ENCODE assay signal across 24 cellular contexts in the genomic region with DNA sequence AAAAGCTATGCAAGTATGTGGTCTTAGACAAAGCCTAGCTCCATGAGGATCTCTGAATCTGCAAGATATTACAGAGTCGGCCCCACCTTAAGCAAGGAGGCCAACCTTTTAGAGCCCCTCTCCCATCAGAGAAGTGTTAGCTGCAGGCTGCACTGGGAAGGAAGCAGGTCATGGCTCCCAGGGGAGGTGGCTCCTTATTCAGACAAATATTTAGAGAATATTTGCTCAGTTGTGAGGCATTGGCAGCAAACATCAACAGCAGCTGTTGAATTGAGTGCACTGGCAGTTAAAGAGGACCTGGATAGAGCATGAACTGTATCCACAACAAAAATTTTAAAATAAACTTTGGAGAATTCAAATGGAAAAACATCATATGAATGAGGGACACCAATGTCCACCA. TPM values are rescaled to one million over a fixed set of nuclear protein-coding genes. Genes with fewer than 3 reads are reported as not detected.
DNase-seq lines count a peak whose midpoint lies in the region; FAIRE-seq and TF ChIP-seq lines count a peak whose summit lies in the region.
"Had no signal": no experiment of that assay in that cellular context is flagged by ENCODE, and none has a peak within 500 bp of the region (broad histone marks: within the 10 kb centered on the region; RNA-seq: fewer than 3 reads in every experiment).

No MANE protein-coding gene starts in this region.

- H3K9me3 ChIP-seq in breast epithelium: peaks cover 0 to under 1% of the 10 kb centered on the region in 2 donors
- H3K9me3 ChIP-seq in kidney (ENCODE audit: control insufficient read depth in 1 of 2, low read length in 2 of 2): no peaks in the 10 kb centered on the region
- H3K9me3 ChIP-seq: Caco-2, MG63, Peyer's patch had no signal

- H3K36me3 ChIP-seq in breast epithelium (no peaks in the 10 kb centered on the region), kidney (ENCODE audit: control insufficient read depth in 1 of 2, insufficient read depth in 2 of 2, low read length in 2 of 2) (no peaks in the 10 kb centered on the region)
- H3K36me3 ChIP-seq: MG63, Peyer's patch had no signal

- no peak overlapping the region for H3K9ac ChIP-seq in kidney (ENCODE audit: low read length in 2 of 2)

- no peak overlapping the region for H3K4me3 ChIP-seq in breast epithelium
- no peak overlapping the region for H3K4me3 ChIP-seq in kidney (ENCODE audit: low read length in 2 of 2)
- H3K4me3 ChIP-seq: MG63, Peyer's patch, SK-N-MC had no signal

- H3K27me3 ChIP-seq in breast epithelium: no peaks in the 10 kb centered on the region
- H3K27me3 ChIP-seq: MG63, Peyer's patch had no signal

- H3K27ac ChIP-seq in breast epithelium (no peak overlapping the region), kidney (ENCODE audit: low read depth in 2 of 2, low read length in 2 of 2) (no peak overlapping the region)
- H3K27ac ChIP-seq: Peyer's patch, SK-N-MC had no signal

- no peak for FAIRE-seq in kidney (lab: Jason Lieb, UNC)
- FAIRE-seq: G401.6 had no signal

- intact Hi-C loops in breast epithelium (cut with DNase I; ENCODE audit: low total_unique reads): no loop called here
- intact Hi-C loops in kidney (cut with DNase I): no loop called here

- peak; percentile 83 for DNase-seq in DMS153 treated with DMSO at 0.1 percent for 48 hours (lab: John Stamatoyannopoulos, UW; ENCODE audit: unreplicated experiment)
- DNase-seq in NCI-H146 (lab: John Stamatoyannopoulos, UW): peak; percentile 58
- DNase-seq in NCI-H2196 (lab: John Stamatoyannopoulos, UW; ENCODE audit: unreplicated experiment): peak; percentile 24
- peak; percentile 57 for DNase-seq in NCI-H774 (lab: John Stamatoyannopoulos, UW)
- DNase-seq in cerebellar cortex (ENCODE audit: low spot score): no peak
- no peak for DNase-seq in breast epithelium (ENCODE audit: low spot score in 2 of 2)
- DNase-seq in HUDEP-2 (lab: John Stamatoyannopoulos, UW; ENCODE audit: unreplicated experiment in 76 of 76): no peak
- DNase-seq in kidney: no peak
- DNase-seq: ACHN, AML-193, Caco-2, DND-41, H9, Karpas-422, MG63, NCI-H2171 treated with DMSO at 0.1 percent for 48 hours, NCI-H526 treated with DMSO at 0.1 percent for 48 hours, Peyer's patch, T-cell, T1000 had no signal

- TF ChIP-seq POLR2A in breast epithelium (IDR thresholded peaks at IDR 0.05): no peak

- no peaks in the 10 kb centered on the region for H3K4me1 ChIP-seq in breast epithelium
- no peaks in the 10 kb centered on the region for H3K4me1 ChIP-seq in kidney (ENCODE audit: control insufficient read depth in 1 of 2, insufficient read depth in 1 of 2, low read depth in 1 of 2, low read length in 2 of 2)
- H3K4me1 ChIP-seq: Caco-2, Peyer's patch had no signal

- TF ChIP-seq CTCF in breast epithelium (IDR thresholded peaks at IDR 0.05) (no peak), kidney (IDR thresholded peaks at IDR 0.05; ENCODE audit: borderline replicate concordance, extremely low read depth, insufficient read depth) (no peak)

RNA-seq across cellular contexts. Expression of a gene that starts 44.7 kb away (rescaled TPM):
- total RNA-seq in breast epithelium: 1 to 10 TPM in 1 of 3 donors, under 1 TPM in 1, not detected in 1; 0.59 to 1.6 TPM
- not detected for total RNA-seq in kidney
- not detected for polyA plus RNA-seq in kidney (ENCODE audit: insufficient read depth, low read depth, low replicate concordance)
- total RNA-seq: Caco-2, H9, Right ventricle myocardium inferior, T-cell had no signal
- polyA plus RNA-seq: CD14-positive monocyte had no signal

Comparison
In these comparisons a context has a peak if more than half of its experiments do, and no peak if none do; other contexts are left out.
1. DNase-seq: peak in DMS153 treated with DMSO at 0.1 percent for 48 hours (single experiment), NCI-H146 (single experiment), NCI-H2196 (single experiment) and NCI-H774 (single experiment); none in cerebellar cortex (single experiment), breast epithelium (0 of 2), HUDEP-2 (0 of 76) and kidney (single experiment).